ENCODE assay signal across 9 cellular contexts in genomic region chr15:80988148-80988796, GRCh38. TPM values are rescaled to one million over a fixed set of nuclear protein-coding genes. Genes with fewer than 3 reads are reported as not detected.
DNase-seq lines count a peak whose midpoint lies in the region; ATAC-seq, FAIRE-seq and TF ChIP-seq lines count a peak whose summit lies in the region.
"Had no signal": no experiment of that assay in that cellular context is flagged by ENCODE, and none has a peak within 500 bp of the region (broad histone marks: within the 10 kb centered on the region; RNA-seq: fewer than 3 reads in every experiment).

No MANE protein-coding gene starts in this region.

- H3K27me3 ChIP-seq in GM23248 (replicated peaks; ENCODE audit: insufficient read depth) (no peaks in the 10 kb centered on the region), sigmoid colon (no peaks in the 10 kb centered on the region), gastroesophageal sphincter (no peaks in the 10 kb centered on the region)

- peaks cover 62% of the 10 kb centered on the region for H3K79me2 ChIP-seq in GM23248 (ENCODE audit: insufficient read depth)

- peaks cover 28% of the 10 kb centered on the region for H3F3A ChIP-seq in GM23248 (ENCODE audit: insufficient read depth)

- TF ChIP-seq CTCF in VCaP (conservative IDR thresholded peaks at IDR 0.05) (no peak), fibroblast of villous mesenchyme (IDR thresholded peaks at IDR 0.05; ENCODE audit: insufficient read depth, low read depth, low read length) (no peak), sigmoid colon (IDR thresholded peaks at IDR 0.05) (no peak), gastroesophageal sphincter (IDR thresholded peaks at IDR 0.05) (no peak)

- TF ChIP-seq EP300 in sigmoid colon (IDR thresholded peaks at IDR 0.05) (no peak), gastroesophageal sphincter (IDR thresholded peaks at IDR 0.05) (no peak)

- H3K9me3 ChIP-seq in GM23248 (ENCODE audit: low read depth) = no peaks in the 10 kb centered on the region
- H3K9me3 ChIP-seq in sigmoid colon = no peaks in the 10 kb centered on the region
- no peaks in the 10 kb centered on the region for H3K9me3 ChIP-seq in gastroesophageal sphincter

- H3K9me2 ChIP-seq in GM23248 (ENCODE audit: insufficient read depth) = no peaks in the 10 kb centered on the region

- H3K4me2 ChIP-seq in GM23248 (ENCODE audit: unreplicated experiment) = peak overlapping the region; percentile 100

- peaks cover 38% of the 10 kb centered on the region for H3K4me1 ChIP-seq in GM23248 (ENCODE audit: insufficient read depth)
- H3K4me1 ChIP-seq in sigmoid colon = peaks cover 0 to 46% (median 34%) of the 10 kb centered on the region in 4 donors
- peaks cover 5 to 70% (median 18%) of the 10 kb centered on the region in 3 donors for H3K4me1 ChIP-seq in gastroesophageal sphincter

- 0 out of 2 replicates have a peak overlapping the region, but pooled peaks have one; percentile 46 for H3K27ac ChIP-seq in GM23248
- H3K27ac ChIP-seq in VCaP = peak overlapping the region; percentile 87
- H3K27ac ChIP-seq in sigmoid colon = no peak overlapping the region
- no peak overlapping the region for H3K27ac ChIP-seq in gastroesophageal sphincter

- H3K9ac ChIP-seq in GM23248 = peak overlapping the region; percentile 88

- no peaks in the 10 kb centered on the region for H3K36me3 ChIP-seq in GM23248 (ENCODE audit: low read depth)
- no peaks in the 10 kb centered on the region for H3K36me3 ChIP-seq in sigmoid colon
- no peaks in the 10 kb centered on the region for H3K36me3 ChIP-seq in gastroesophageal sphincter

- peak overlapping the region; percentile 88; the same call in 1 of the 2 replicates for H2AFZ ChIP-seq in GM23248

- in situ Hi-C loops in GM23248 (cut with MboI) = no loop called here

- TF ChIP-seq POLR2A in sigmoid colon (IDR thresholded peaks at IDR 0.05) = no peak
- no peak for TF ChIP-seq POLR2A in gastroesophageal sphincter (IDR thresholded peaks at IDR 0.05)

- FAIRE-seq in frontal cortex (lab: Jason Lieb, UNC) = no peak

- ATAC-seq in GM19452 (IDR thresholded peaks at IDR 0.05; ENCODE audit: unreplicated experiment) (no peak), HG03439 (IDR thresholded peaks at IDR 0.05; ENCODE audit: unreplicated experiment) (no peak), gastroesophageal sphincter (no peak)
- ATAC-seq: esophagus mucosa had no signal

- peak overlapping the region; percentile 92 for H3K4me3 ChIP-seq in GM23248
- peak overlapping the region; percentile 88 for H3K4me3 ChIP-seq in fibroblast of villous mesenchyme (ENCODE audit: low read depth, low read length)
- H3K4me3 ChIP-seq in sigmoid colon = peak overlapping the region; percentile 69 to 92 (median 87)
- peak overlapping the region in 1 of 2 donors; percentile 80 for H3K4me3 ChIP-seq in gastroesophageal sphincter

- intact Hi-C loops in sigmoid colon (cut with DNase I) = no loop called here

- no peaks in the 10 kb centered on the region for H4K20me1 ChIP-seq in GM23248 (ENCODE audit: insufficient read depth)

- DNase-seq in GM23248 (no peak), fibroblast of villous mesenchyme (ENCODE audit: low read depth) (no peak), sigmoid colon (no peak), frontal cortex (ENCODE audit: low spot score in 2 of 2) (no peak)

- 41 to 42% methylated on average over 8 of the region's 8 CpGs for WGBS in GM23248 (ENCODE audit: low coverage in 1 of 2, low lambda C conversion rate in 2 of 2, missing lambda C conversion rate in 2 of 2), 2 experiments
- WGBS in sigmoid colon, 2 donors = 72 to 77% methylated on average over 8 of the region's 8 CpGs
- 55 to 77% methylated on average over 6 to 7 of the region's 8 CpGs for WGBS in gastroesophageal sphincter (ENCODE audit: low coverage in 1 of 2), 2 donors

RNA-seq across cellular contexts. Expression of gene MESD, which starts 1.3 kb away (rescaled TPM):
- 22.3 and 23.0 TPM in 2 replicates for total RNA-seq in GM23248 (2014; rRNA removed; shearing (Covaris generic))
- 35.5 and 37.8 TPM in 2 replicates for polyA plus RNA-seq in GM23248 (2016; fragmentation: Nextera tagmentation; extraction: Ambion mirVana)
- 17.1 and 24.2 TPM in 2 replicates for total RNA-seq in fibroblast of villous mesenchyme
- 10 to 100 TPM; 11.7 to 20.8 (median 15.7) TPM for total RNA-seq in sigmoid colon
- 10 to 100 TPM in 1 of 3 donors, 1 to 10 TPM in 2; 5.4 to 20.1 (median 6.9) TPM for polyA plus RNA-seq in sigmoid colon
- 12.2 TPM for total RNA-seq in frontal cortex
- 10 to 100 TPM; 16.2 to 26.9 (median 20.1) TPM for total RNA-seq in gastroesophageal sphincter

RNA-seq across cellular contexts. Expression of gene TLNRD1, which starts 12.5 kb away (rescaled TPM):
- total RNA-seq in GM23248 (2014; rRNA removed; shearing (Covaris generic)) = 10.7 and 11.5 TPM in 2 replicates
- polyA plus RNA-seq in GM23248 (2016; fragmentation: Nextera tagmentation; extraction: Ambion mirVana) (2.8 and 2.9 TPM in 2 replicates), sigmoid colon (10 to 100 TPM in 1 of 3 donors, 1 to 10 TPM in 2; 6.6 to 10.6 (median 6.9) TPM)
- total RNA-seq in fibroblast of villous mesenchyme (13.4 and 15.8 TPM in 2 replicates), sigmoid colon (10 to 100 TPM; 12.5 to 18.3 (median 12.8) TPM), frontal cortex (6.1 TPM), gastroesophageal sphincter (10 to 100 TPM; 17.0 to 31.9 (median 25.9) TPM)

Comparison
In these comparisons a context has a peak if more than half of its experiments do, and no peak if none do; other contexts are left out.
1. H3K27ac ChIP-seq: peak in GM23248 (single experiment) and VCaP (single experiment); none in sigmoid colon (0 of 4) and gastroesophageal sphincter (0 of 4).